ENCODE assay signal across 26 cellular contexts in genomic region chr6:121697921-121698320, GRCh38.
"Had no signal": no experiment of that assay in that cellular context is flagged by ENCODE, and none has a peak within 500 bp of the region (broad histone marks: within the 10 kb centered on the region; RNA-seq: fewer than 3 reads in every experiment).

No MANE protein-coding gene starts in this region.

- H3K9ac ChIP-seq: parathyroid adenoma had no signal

- H3K27ac Mint-ChIP-seq: immature natural killer cell; naive B cell; nephron; stimulated activated memory B cell treated with anti-CD40 and anti-IgM and Interleukin-4, amounts not matched to agents 10 μg/mL and 1 μg/mL and 100 μg/mL, for 72 hours; stimulated activated naive CD8-positive, alpha-beta T cell treated with anti-CD3 and anti-CD28 coated beads, Interleukin-15, Interleukin-2, amounts not matched to agents 100 ng/mL and 50 ng/mL, for 24 hours had no signal

- H3K4me3 Mint-ChIP-seq: immature natural killer cell; naive B cell; nephron; stimulated activated memory B cell treated with anti-CD40 and anti-IgM and Interleukin-4, amounts not matched to agents 10 μg/mL and 1 μg/mL and 100 μg/mL, for 72 hours; stimulated activated naive CD8-positive, alpha-beta T cell treated with anti-CD3 and anti-CD28 coated beads, Interleukin-15, Interleukin-2, amounts not matched to agents 100 ng/mL and 50 ng/mL, for 24 hours had no signal

- H3K36me3 ChIP-seq: gastroesophageal sphincter, right lobe of liver, spleen, tibial nerve, upper lobe of right lung, vagina had no signal

- DNase-seq: cortex of kidney; dorsolateral prefrontal cortex; effector CD8-positive, alpha-beta T cell; foreskin fibroblast; immature natural killer cell; left colon; left ventricle myocardium superior; mesendoderm; naive B cell; psoas muscle; retina; right lobe of liver; spleen; stimulated activated CD4-positive, alpha-beta T cell treated with anti-CD3 and anti-CD28 coated beads, Interleukin-15, amount 100 ng/mL, for 24 hours; stimulated activated CD4-positive, alpha-beta T cell treated with anti-CD3 and anti-CD28 coated beads, Interleukin-1b, Interleukin-23, amount 100 ng/mL, for 48 hours; stimulated activated CD4-positive, alpha-beta T cell treated with anti-CD3 and anti-CD28 coated beads, Interleukin-4, amount 100 ng/mL, for 24 hours; upper lobe of right lung had no signal

- H3K4me1 Mint-ChIP-seq: immature natural killer cell; naive B cell; stimulated activated memory B cell treated with anti-CD40 and anti-IgM and Interleukin-4, amounts not matched to agents 10 μg/mL and 1 μg/mL and 100 μg/mL, for 72 hours had no signal

- H3K27me3 ChIP-seq: gastroesophageal sphincter, right lobe of liver, spleen, tibial nerve, upper lobe of right lung, vagina had no signal

- H3K79me2 ChIP-seq: parathyroid adenoma had no signal

- H3K4me3 ChIP-seq: dorsolateral prefrontal cortex, gastroesophageal sphincter, lung, psoas muscle, right lobe of liver, spleen, tibial nerve, upper lobe of right lung, vagina had no signal

- H3K36me3 Mint-ChIP-seq: immature natural killer cell; naive B cell; stimulated activated memory B cell treated with anti-CD40 and anti-IgM and Interleukin-4, amounts not matched to agents 10 μg/mL and 1 μg/mL and 100 μg/mL, for 72 hours had no signal

- H2AFZ ChIP-seq: parathyroid adenoma had no signal

- H3K4me1 ChIP-seq: gastroesophageal sphincter, parathyroid adenoma, psoas muscle, right lobe of liver, spleen, upper lobe of right lung had no signal

- H3K27me3 Mint-ChIP-seq: naive B cell; stimulated activated memory B cell treated with anti-CD40 and anti-IgM and Interleukin-4, amounts not matched to agents 10 μg/mL and 1 μg/mL and 100 μg/mL, for 72 hours; stimulated activated naive CD8-positive, alpha-beta T cell treated with anti-CD3 and anti-CD28 coated beads, Interleukin-15, Interleukin-2, amounts not matched to agents 100 ng/mL and 50 ng/mL, for 24 hours had no signal

- H3K27ac ChIP-seq: dorsolateral prefrontal cortex, gastroesophageal sphincter, parathyroid adenoma, psoas muscle, right lobe of liver, spleen, tibial nerve, upper lobe of right lung, vagina had no signal

- ATAC-seq: esophagus mucosa; gastroesophageal sphincter; left colon; left ventricle myocardium superior; psoas muscle; right lobe of liver; stimulated activated memory B cell treated with anti-CD40 and anti-IgM and Interleukin-4, amounts not matched to agents 10 μg/mL and 1 μg/mL and 100 μg/mL, for 72 hours; upper lobe of right lung had no signal

- H3K9me3 ChIP-seq: gastroesophageal sphincter, psoas muscle, right lobe of liver, upper lobe of right lung, vagina had no signal
